In genomic region chr5:52961238-52961637, GRCh38 we compare ENCODE assay signal across 18 cellular contexts. TPM values are rescaled to one million over a fixed set of nuclear protein-coding genes. Genes with fewer than 3 reads are reported as not detected.
DNase-seq lines count a peak whose midpoint lies in the region; ATAC-seq and TF ChIP-seq lines count a peak whose summit lies in the region.
"Had no signal": no experiment of that assay in that cellular context is flagged by ENCODE, and none has a peak within 500 bp of the region (broad histone marks: within the 10 kb centered on the region; RNA-seq: fewer than 3 reads in every experiment).

No MANE protein-coding gene starts in this region.

- intact Hi-C loops in lower lobe of right lung (cut with DNase I) = no loop called here
- intact Hi-C loops in ovary (cut with DNase I) = no loop called here
- intact Hi-C loops in left lung (cut with DNase I) = no loop called here

- H3K36me3 ChIP-seq in lower lobe of right lung (no peaks in the 10 kb centered on the region), ovary (no peaks in the 10 kb centered on the region), left lung (no peaks in the 10 kb centered on the region)

- no peak for TF ChIP-seq EP300 in ovary (IDR thresholded peaks at IDR 0.05)

- no peak overlapping the region for H3K27ac ChIP-seq in foreskin keratinocyte
- no peak overlapping the region for H3K27ac ChIP-seq in lower lobe of right lung
- H3K27ac ChIP-seq in ovary = no peak overlapping the region
- no peak overlapping the region for H3K27ac ChIP-seq in left lung
- H3K27ac ChIP-seq: C4-2B, heart right ventricle, tibial artery had no signal

- H3K4me1 ChIP-seq in foreskin keratinocyte = peaks cover 31% of the 10 kb centered on the region
- no peaks in the 10 kb centered on the region for H3K4me1 ChIP-seq in lower lobe of right lung
- no peaks in the 10 kb centered on the region for H3K4me1 ChIP-seq in ovary (ENCODE audit: insufficient read depth)
- no peaks in the 10 kb centered on the region for H3K4me1 ChIP-seq in left lung
- H3K4me1 ChIP-seq: tibial artery had no signal

- H3K27me3 ChIP-seq in foreskin keratinocyte = no peaks in the 10 kb centered on the region
- no peaks in the 10 kb centered on the region for H3K27me3 ChIP-seq in lower lobe of right lung (ENCODE audit: low read depth)
- H3K27me3 ChIP-seq in ovary = no peaks in the 10 kb centered on the region
- H3K27me3 ChIP-seq in left lung = no peaks in the 10 kb centered on the region
- H3K27me3 ChIP-seq: heart right ventricle, tibial artery had no signal

- WGBS in ovary, 3 donors = 6 to 15% (median 9%) methylated on average over 1 of the region's 1 CpG

- ATAC-seq in foreskin keratinocyte (peak; percentile 82), lower lobe of right lung (no peak), left lung (no peak)
- ATAC-seq: WTC11 had no signal

- TF ChIP-seq POLR2A in ovary (IDR thresholded peaks at IDR 0.05) = no peak

- no peak for TF ChIP-seq CTCF in AG09319 (IDR thresholded peaks at IDR 0.05; ENCODE audit: low read depth, low read length)
- TF ChIP-seq CTCF in foreskin keratinocyte (conservative IDR thresholded peaks at IDR 0.05) = peak; percentile 0
- TF ChIP-seq CTCF in lower lobe of right lung (IDR thresholded peaks at IDR 0.05) = no peak
- TF ChIP-seq CTCF in ovary (IDR thresholded peaks at IDR 0.05) = no peak
- TF ChIP-seq CTCF in left lung (IDR thresholded peaks at IDR 0.05) = no peak

- no peaks in the 10 kb centered on the region for H3K9me3 ChIP-seq in lower lobe of right lung
- H3K9me3 ChIP-seq in ovary = no peaks in the 10 kb centered on the region
- no peaks in the 10 kb centered on the region for H3K9me3 ChIP-seq in left lung
- H3K9me3 ChIP-seq: tibial artery had no signal

- DNase-seq in AG09319 (ENCODE audit: extremely low read depth, low read depth) (peak; percentile 69), GM04504 (ENCODE audit: low read depth) (peak; percentile 20), NCI-H774 (lab: John Stamatoyannopoulos, UW) (peak; percentile 14), foreskin keratinocyte (peak; percentile 94 to 97), epidermal melanocyte (ENCODE audit: insufficient read length, low spot score) (no peak), lower lobe of right lung (no peak), ovary (no peak), left lung (no peak)
- DNase-seq: GDM1; heart right ventricle; kidney glomerular epithelial cell; OCI-M1; retina; stimulated activated CD4-positive, alpha-beta T cell treated with anti-CD3 and anti-CD28 coated beads, Interleukin-2, amount 100 ng/mL, for 48 hours; SW 1271; tibial artery had no signal

- no peak overlapping the region for H3K4me3 ChIP-seq in lower lobe of right lung
- no peak overlapping the region for H3K4me3 ChIP-seq in ovary
- H3K4me3 ChIP-seq in left lung = no peak overlapping the region
- H3K4me3 ChIP-seq: heart right ventricle, tibial artery had no signal

RNA-seq across cellular contexts. Expression of gene ITGA2, which starts 27.9 kb away (rescaled TPM):
- total RNA-seq in foreskin keratinocyte (78.7 and 140 TPM in 2 replicates), lower lobe of right lung (7.4 TPM), ovary (1 to 10 TPM in 6 of 7 donors, under 1 TPM in 1; 0.36 to 2.9 (median 1.7) TPM), left lung (10 to 100 TPM; 32.4 to 44.4 TPM)
- polyA plus RNA-seq in foreskin keratinocyte (9.1 and 14.7 TPM in 2 replicates), ovary (1 to 10 TPM in 1 of 2 donors, under 1 TPM in 1; 0.86 to 8.4 TPM)

Comparison
In these comparisons a context has a peak if more than half of its experiments do, and no peak if none do; other contexts are left out.
1. DNase-seq: peak in AG09319 (single experiment), GM04504 (single experiment), NCI-H774 (single experiment) and foreskin keratinocyte (2 of 2); none in epidermal melanocyte (single experiment), lower lobe of right lung (single experiment), ovary (0 of 5) and left lung (0 of 2).